14 cellular contexts compared by ENCODE assay signal in the genomic region with DNA sequence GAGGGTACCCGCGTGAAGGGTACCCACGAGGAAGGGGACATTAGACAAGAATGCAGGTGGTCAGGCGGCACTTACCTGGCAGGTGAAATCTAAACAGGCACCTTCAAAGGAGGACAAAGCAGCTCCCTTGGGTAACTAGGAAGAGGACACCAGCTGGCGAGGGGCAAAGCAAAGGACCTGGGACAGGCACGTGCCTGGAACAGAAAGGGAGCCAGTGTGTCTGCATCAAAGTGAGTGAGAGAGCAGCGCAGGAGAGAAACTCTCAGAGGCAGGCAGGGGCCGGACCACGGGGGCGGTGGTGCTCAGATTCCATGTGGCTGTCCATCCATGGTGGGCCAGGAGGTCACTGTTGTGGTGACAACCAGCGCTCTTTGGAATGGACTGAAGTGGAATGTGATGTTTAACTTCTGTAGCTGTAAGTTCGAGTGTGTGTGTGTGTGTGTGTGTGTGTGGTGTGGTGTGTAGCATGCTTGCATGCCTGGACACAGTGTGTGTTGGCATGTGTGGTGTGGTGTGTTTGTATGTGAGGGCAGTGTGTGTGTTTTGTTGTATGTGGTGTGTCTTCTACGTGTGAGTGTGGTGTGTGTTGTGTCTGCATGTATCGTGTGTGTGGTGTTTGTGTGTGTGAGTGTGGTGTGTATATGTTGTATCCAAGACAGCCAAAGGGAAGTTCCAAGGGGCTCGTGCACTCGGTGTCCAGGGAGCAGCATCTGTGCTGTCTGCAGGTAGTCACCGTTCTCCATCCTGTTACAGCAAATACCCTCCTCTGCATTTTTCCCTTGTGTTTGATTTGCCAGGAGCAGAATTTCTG.
DNase-seq lines count a peak whose midpoint lies in the region; ATAC-seq and TF ChIP-seq lines count a peak whose summit lies in the region.
"Had no signal": no experiment of that assay in that cellular context is flagged by ENCODE, and none has a peak within 500 bp of the region (broad histone marks: within the 10 kb centered on the region; RNA-seq: fewer than 3 reads in every experiment).

No MANE protein-coding gene starts in this region.

- WGBS in mammary epithelial cell (ENCODE audit: low coverage, missing lambda C conversion rate): 88% methylated on average over 17 of the region's 17 CpGs

- TF ChIP-seq CTCF in chondrocyte (IDR thresholded peaks at IDR 0.05) (no peak), lower lobe of right lung (IDR thresholded peaks at IDR 0.05) (no peak), gastrocnemius medialis (IDR thresholded peaks at IDR 0.05 in 4 of 5, conservative IDR thresholded peaks at IDR 0.05 in 1 of 5) (no peak), mammary epithelial cell (conservative IDR thresholded peaks at IDR 0.05 in 1 of 2, IDR thresholded peaks at IDR 0.05 in 1 of 2; ENCODE audit: extremely low read depth in 1 of 2, insufficient read depth in 1 of 2, low read depth in 1 of 2, low read length in 2 of 2) (no peak)

- no peak overlapping the region for H2AFZ ChIP-seq in mammary epithelial cell (ENCODE audit: low read depth, low read length)

- no peak overlapping the region for H3K27ac Mint-ChIP-seq in activated CD8-positive, alpha-beta memory T cell treated with anti-CD3 and anti-CD28 coated beads, Interleukin-2, amount 10 ng/mL, durations not matched to agents 7 days and 5 days
- H3K27ac Mint-ChIP-seq in chondrocyte (ENCODE audit: unreplicated experiment): peak overlapping the region; percentile 4
- H3K27ac Mint-ChIP-seq: activated T-helper 17 cell treated with anti-CD3 and anti-CD28 coated beads, Interleukin-2, amount 50 U/mL, for 72 hours had no signal

- H3K36me3 Mint-ChIP-seq in activated CD8-positive, alpha-beta memory T cell treated with anti-CD3 and anti-CD28 coated beads, Interleukin-2, amount 10 ng/mL, durations not matched to agents 7 days and 5 days: no peaks in the 10 kb centered on the region
- peaks cover 6% of the 10 kb centered on the region for H3K36me3 Mint-ChIP-seq in chondrocyte (ENCODE audit: low read depth)

- H3K9ac ChIP-seq in mammary epithelial cell (ENCODE audit: insufficient read depth, low read length): no peak overlapping the region

- H3K4me1 ChIP-seq in lower lobe of right lung (peaks cover 10% of the 10 kb centered on the region), gastrocnemius medialis (no peaks in the 10 kb centered on the region), mammary epithelial cell (ENCODE audit: insufficient read depth, low read length) (peaks cover 18% of the 10 kb centered on the region)
- H3K4me1 ChIP-seq: A549 had no signal

- TF ChIP-seq POLR2A in gastrocnemius medialis (IDR thresholded peaks at IDR 0.05): no peak

- H3K4me2 ChIP-seq in mammary epithelial cell (ENCODE audit: insufficient read depth, low read depth, low read length): no peak overlapping the region
- H3K4me2 ChIP-seq: A549 had no signal

- no peaks in the 10 kb centered on the region for H3K9me3 Mint-ChIP-seq in activated CD8-positive, alpha-beta memory T cell treated with anti-CD3 and anti-CD28 coated beads, Interleukin-2, amount 10 ng/mL, durations not matched to agents 7 days and 5 days (ENCODE audit: low read depth)
- peaks cover 10% of the 10 kb centered on the region for H3K9me3 Mint-ChIP-seq in chondrocyte (ENCODE audit: low read depth)
- H3K9me3 Mint-ChIP-seq: activated T-helper 17 cell treated with anti-CD3 and anti-CD28 coated beads, Interleukin-2, amount 50 U/mL, for 72 hours; CD8-positive, alpha-beta memory T cell had no signal

- no peak overlapping the region for H3K4me3 Mint-ChIP-seq in activated CD8-positive, alpha-beta memory T cell treated with anti-CD3 and anti-CD28 coated beads, Interleukin-2, amount 10 ng/mL, durations not matched to agents 7 days and 5 days
- no peak overlapping the region for H3K4me3 Mint-ChIP-seq in chondrocyte (ENCODE audit: unreplicated experiment)
- H3K4me3 Mint-ChIP-seq: activated T-helper 17 cell treated with anti-CD3 and anti-CD28 coated beads, Interleukin-2, amount 50 U/mL, for 72 hours; CD8-positive, alpha-beta memory T cell had no signal

- H3K27ac ChIP-seq in lower lobe of right lung (no peak overlapping the region), gastrocnemius medialis (no peak overlapping the region), mammary epithelial cell (ENCODE audit: insufficient read depth, low read depth, low read length) (no peak overlapping the region)
- H3K27ac ChIP-seq: A549, brain microvascular endothelial cell had no signal

- intact Hi-C loops in lower lobe of right lung (cut with DNase I): no loop called here
- intact Hi-C loops in gastrocnemius medialis (cut with DNase I; ENCODE audit: low total_unique reads): no loop called here
- intact Hi-C loops in mammary epithelial cell (cut with micrococcal nuclease): no loop called here

- no peaks in the 10 kb centered on the region for H4K20me1 ChIP-seq in mammary epithelial cell (ENCODE audit: insufficient read depth, low read length)

- CTCF ChIA-PET in activated CD8-positive, alpha-beta memory T cell treated with anti-CD3 and anti-CD28 coated beads, Interleukin-2, amount 10 ng/mL, durations not matched to agents 7 days and 5 days (lab: Charles Lee): no interaction called here
- CTCF ChIA-PET in mammary epithelial cell (lab: Charles Lee; ENCODE audit: low non-redundant PET): no interaction called here

- no peak for ATAC-seq in activated CD8-positive, alpha-beta memory T cell treated with anti-CD3 and anti-CD28 coated beads, Interleukin-2, amount 10 ng/mL, durations not matched to agents 7 days and 5 days
- ATAC-seq in lower lobe of right lung (no peak), gastrocnemius medialis (no peak), HG03196 (IDR thresholded peaks at IDR 0.05; ENCODE audit: unreplicated experiment) (no peak)
- ATAC-seq: A549; activated T-helper 17 cell treated with anti-CD3 and anti-CD28 coated beads, Interleukin-2, amount 50 U/mL, for 72 hours had no signal

- no peaks in the 10 kb centered on the region for H3K27me3 Mint-ChIP-seq in activated CD8-positive, alpha-beta memory T cell treated with anti-CD3 and anti-CD28 coated beads, Interleukin-2, amount 10 ng/mL, durations not matched to agents 7 days and 5 days
- peaks cover 8% of the 10 kb centered on the region for H3K27me3 Mint-ChIP-seq in chondrocyte (ENCODE audit: low read depth)
- H3K27me3 Mint-ChIP-seq: activated T-helper 17 cell treated with anti-CD3 and anti-CD28 coated beads, Interleukin-2, amount 50 U/mL, for 72 hours had no signal

- in situ Hi-C loops in gastrocnemius medialis (cut with MboI; ENCODE audit: low sequenced_read_pairs in 4 of 4) (no loop called here), mammary epithelial cell (cut with MboI; ENCODE audit: low sequenced_read_pairs in 2 of 2) (no loop called here)

- H3K79me2 ChIP-seq in mammary epithelial cell (ENCODE audit: insufficient read depth, low read length): no peaks in the 10 kb centered on the region

- H3K4me3 ChIP-seq in lower lobe of right lung (no peak overlapping the region), gastrocnemius medialis (no peak overlapping the region), mammary epithelial cell (replicated peaks in 1 of 3; ENCODE audit: insufficient read depth in 1 of 3, low read depth in 2 of 3, low read length in 3 of 3) (no peak overlapping the region)
- H3K4me3 ChIP-seq: A549 had no signal

- H3K36me3 ChIP-seq in lower lobe of right lung (no peaks in the 10 kb centered on the region), gastrocnemius medialis (no peaks in the 10 kb centered on the region), mammary epithelial cell (ENCODE audit: insufficient read depth, low read length) (no peaks in the 10 kb centered on the region)
- H3K36me3 ChIP-seq: brain microvascular endothelial cell had no signal

- DNase-seq in activated CD8-positive, alpha-beta memory T cell treated with anti-CD3 and anti-CD28 coated beads, Interleukin-2, amount 10 ng/mL, durations not matched to agents 7 days and 5 days: peak; percentile 16
- DNase-seq in activated CD8-positive, alpha-beta memory T cell treated with anti-CD3 and anti-CD28 coated beads, Interleukin-2, amount 50 U/mL, for 4 hours: no peak
- DNase-seq in chondrocyte (ENCODE audit: low spot score) (peak; percentile 56), lower lobe of right lung (peak; percentile 37), gastrocnemius medialis (peak; percentile 1 to 4), H4 (ENCODE audit: low spot score) (no peak), mammary epithelial cell (no peak)
- DNase-seq: brain microvascular endothelial cell; CD8-positive, alpha-beta memory T cell; NCI-H1092; NCI-H2227 treated with DMSO at 0.1 percent for 48 hours had no signal

- no TSS peak for BruUV-seq in mammary epithelial cell (replicated peaks; lab: Mats Ljungman, UMichigan)

- no peaks in the 10 kb centered on the region for H3K4me1 Mint-ChIP-seq in activated CD8-positive, alpha-beta memory T cell treated with anti-CD3 and anti-CD28 coated beads, Interleukin-2, amount 10 ng/mL, durations not matched to agents 7 days and 5 days
- H3K4me1 Mint-ChIP-seq in chondrocyte (ENCODE audit: low read depth): no peaks in the 10 kb centered on the region

- dilution Hi-C loops in mammary epithelial cell (cut with HindIII; ENCODE audit: low sequenced_read_pairs): no loop called here

- H3K9me3 ChIP-seq in lower lobe of right lung (no peaks in the 10 kb centered on the region), gastrocnemius medialis (no peaks in the 10 kb centered on the region), mammary epithelial cell (replicated peaks; ENCODE audit: insufficient read depth, low read length) (no peaks in the 10 kb centered on the region)

- H3K27me3 ChIP-seq in lower lobe of right lung (ENCODE audit: low read depth) (no peaks in the 10 kb centered on the region), gastrocnemius medialis (no peaks in the 10 kb centered on the region), mammary epithelial cell (ENCODE audit: insufficient read depth, low read length) (peaks cover 3% of the 10 kb centered on the region)

Comparison
In these comparisons a context has a peak if more than half of its experiments do, and no peak if none do; other contexts are left out.
1. DNase-seq: peak in activated CD8-positive, alpha-beta memory T cell treated with anti-CD3 and anti-CD28 coated beads, Interleukin-2, amount 10 ng/mL, durations not matched to agents 7 days and 5 days (single experiment), chondrocyte (single experiment), lower lobe of right lung (single experiment) and gastrocnemius medialis (2 of 2); none in activated CD8-positive, alpha-beta memory T cell treated with anti-CD3 and anti-CD28 coated beads, Interleukin-2, amount 50 U/mL, for 4 hours (single experiment), H4 (single experiment) and mammary epithelial cell (single experiment).